1 cellular context compared by ENCODE assay signal in genomic region chr6:41073203-41073967, GRCh38.
TF ChIP-seq lines count a peak whose summit lies in the region.

No MANE protein-coding gene starts in this region.

TF ChIP-seq in K562, 482 proteins besides CTCF, POLR2A, EP300 and RAD21 (continued from another document and continues in another):
- 0 out of 2 replicates have a peak, but pooled peaks have one; percentile 22 for TF ChIP-seq NKRF (IDR thresholded peaks at IDR 0.05; ENCODE audit: borderline replicate concordance)
- peak in 1 of 2 experiments; percentile 46; a peak in 1 of 4 replicates for TF ChIP-seq HDAC1 (IDR thresholded peaks at IDR 0.05)
- no peak for TF ChIP-seq ARID3A (IDR thresholded peaks at IDR 0.05; ENCODE audit: borderline replicate concordance, low read depth, low read length)
- TF ChIP-seq FOXK1 (CRISPR knock-in tag; IDR thresholded peaks at IDR 0.05; ENCODE audit: borderline replicate concordance), result 0 out of 2 replicates have a peak, but pooled peaks have one; percentile 36
- TF ChIP-seq BCOR (IDR thresholded peaks at IDR 0.05), result no peak
- no peak for TF ChIP-seq THRA (IDR thresholded peaks at IDR 0.05)
- peak in 1 of 2 experiments; percentile 16 for TF ChIP-seq AFF1 (IDR thresholded peaks at IDR 0.05; ENCODE audit: low read depth in 1 of 2, partially characterized antibody in 2 of 2)
- no peak for TF ChIP-seq LCOR (CRISPR knock-in tag; IDR thresholded peaks at IDR 0.05)
- peak; percentile 88 for TF ChIP-seq PCBP1 (IDR thresholded peaks at IDR 0.05; ENCODE audit: low read depth, low read length, poor library complexity, severe bottlenecking)
- no peak for TF ChIP-seq ZHX1 (conservative IDR thresholded peaks at IDR 0.05; ENCODE audit: low read length)
- no peak for TF ChIP-seq COPS2 (conservative IDR thresholded peaks at IDR 0.05)
- no peak for TF ChIP-seq CHAMP1 (IDR thresholded peaks at IDR 0.05)
- no peak for TF ChIP-seq ZNF277 (CRISPR knock-in tag; IDR thresholded peaks at IDR 0.05; ENCODE audit: borderline replicate concordance)
- no peak for TF ChIP-seq XRCC3 (IDR thresholded peaks at IDR 0.05)
- TF ChIP-seq TCF15 (CRISPR knock-in tag; IDR thresholded peaks at IDR 0.05), result no peak
- no peak for TF ChIP-seq CBFA2T2 (conservative IDR thresholded peaks at IDR 0.05)
- no peak for TF ChIP-seq KAT8 (IDR thresholded peaks at IDR 0.05; ENCODE audit: low read depth)
- TF ChIP-seq ZBTB33 (CRISPR knock-in tag; IDR thresholded peaks at IDR 0.05), result peak; percentile 60; the same call in 1 of the 2 replicates
- no peak for TF ChIP-seq GTF2B (IDR thresholded peaks at IDR 0.05; ENCODE audit: extremely low read depth, insufficient read length)
- no peak for TF ChIP-seq ZNF212 (CRISPR knock-in tag; IDR thresholded peaks at IDR 0.05)
- peak; percentile 76; the same call in 1 of the 2 replicates for TF ChIP-seq ZNF449 (CRISPR knock-in tag; IDR thresholded peaks at IDR 0.05)
- peak; percentile 53; the same call in 1 of the 2 replicates for TF ChIP-seq REST (CRISPR knock-in tag; IDR thresholded peaks at IDR 0.05; ENCODE audit: low read depth)
- TF ChIP-seq LEF1 (IDR thresholded peaks at IDR 0.05), result 0 out of 2 replicates have a peak, but pooled peaks have one; percentile 10
- 0 out of 2 replicates have a peak, but pooled peaks have one; percentile 48 for TF ChIP-seq ETV1 (tag; conservative IDR thresholded peaks at IDR 0.05; ENCODE audit: low read depth)
- TF ChIP-seq ZNF224 (CRISPR knock-in tag; IDR thresholded peaks at IDR 0.05), result no peak
- no peak for TF ChIP-seq HDAC3 (IDR thresholded peaks at IDR 0.05; ENCODE audit: borderline replicate concordance, partially characterized antibody)
